Comparison of ENCODE assay signal across 4 cellular contexts in genomic region chr13:48780713-48781341, GRCh38.
TF ChIP-seq lines count a peak whose summit lies in the region.

No MANE protein-coding gene starts in this region.

TF ChIP-seq in HCT116, 20 proteins besides CTCF, POLR2A, EP300 and RAD21:
- TF ChIP-seq TCF7L2 (IDR thresholded peaks at IDR 0.05; ENCODE audit: borderline replicate concordance, extremely low read depth, insufficient read depth, insufficient read length) (no peak), POLR2AphosphoS5 (IDR thresholded peaks at IDR 0.05; ENCODE audit: low read depth, low read length) (no peak), CBX3 (IDR thresholded peaks at IDR 0.05; ENCODE audit: low read depth) (peak; percentile 92; the same call in 1 of the 2 replicates), EZH2phosphoT487 (IDR thresholded peaks at IDR 0.05; ENCODE audit: borderline replicate concordance) (no peak), REST (IDR thresholded peaks at IDR 0.05; ENCODE audit: low read depth) (no peak), MAX (IDR thresholded peaks at IDR 0.05) (no peak), ZNF274 (IDR thresholded peaks at IDR 0.05; ENCODE audit: low read depth, low read length) (no peak)

TF ChIP-seq in HEK293, 187 proteins besides CTCF, POLR2A, EP300 and RAD21:
- TF ChIP-seq SETDB1 (IDR thresholded peaks at IDR 0.05; ENCODE audit: insufficient read length, low read length): peak; percentile 99
- peak; percentile 73 for TF ChIP-seq ZNF529 (tag by site-specific recombination; IDR thresholded peaks at IDR 0.05; ENCODE audit: insufficient replicate concordance)
- 0 out of 2 replicates have a peak, but pooled peaks have one; percentile 46 for TF ChIP-seq ZNF184 (tag by site-specific recombination; IDR thresholded peaks at IDR 0.05)
- 0 out of 2 replicates have a peak, but pooled peaks have one; percentile 14 for TF ChIP-seq ZNF558 (tag by site-specific recombination; IDR thresholded peaks at IDR 0.05)
- TF ChIP-seq TRIM28 (IDR thresholded peaks at IDR 0.05; ENCODE audit: borderline replicate concordance, low read length): 0 out of 2 replicates have a peak, but pooled peaks have one; percentile 47
- TF ChIP-seq ZNF626 (tag by site-specific recombination; IDR thresholded peaks at IDR 0.05): peak; percentile 93
- TF ChIP-seq ZNF510 (tag by site-specific recombination; IDR thresholded peaks at IDR 0.05; ENCODE audit: insufficient replicate concordance): peak; percentile 65
- TF ChIP-seq KLF7 (tag by site-specific recombination; IDR thresholded peaks at IDR 0.05; ENCODE audit: borderline replicate concordance): no peak
- no peak for TF ChIP-seq REPIN1 (tag by site-specific recombination; IDR thresholded peaks at IDR 0.05; ENCODE audit: low read depth)
- TF ChIP-seq ZNF280D (tag by site-specific recombination; IDR thresholded peaks at IDR 0.05): 0 out of 2 replicates have a peak, but pooled peaks have one; percentile 43
TF ChIP-seq in HEK293: peak in this region for 8.

TF ChIP-seq in K562, 482 proteins besides CTCF, POLR2A, EP300 and RAD21:
- TF ChIP-seq ZFP1 (CRISPR knock-in tag; IDR thresholded peaks at IDR 0.05) (peak; percentile 95), ZNF280B (CRISPR knock-in tag; IDR thresholded peaks at IDR 0.05) (0 out of 2 replicates have a peak, but pooled peaks have one; percentile 44), EGR1 (conservative IDR thresholded peaks at IDR 0.05) (no peak)
TF ChIP-seq in K562: peak in this region for 2.

TF ChIP-seq in endothelial cell of umbilical vein, 7 proteins besides CTCF, POLR2A, EP300 and RAD21:
- TF ChIP-seq MYC (IDR thresholded peaks at IDR 0.05; ENCODE audit: low read depth, low read length) (no peak), MAX (IDR thresholded peaks at IDR 0.05; ENCODE audit: insufficient read depth, insufficient read length) (no peak), POLR2AphosphoS5 (IDR thresholded peaks at IDR 0.05; ENCODE audit: insufficient read depth, low read depth, low read length) (no peak), EZH2 (IDR thresholded peaks at IDR 0.05; ENCODE audit: borderline replicate concordance, low read depth, low read length, severe bottlenecking) (no peak), JUN (IDR thresholded peaks at IDR 0.05; ENCODE audit: borderline replicate concordance, insufficient read depth, insufficient read length, low read depth) (no peak), GATA2 (IDR thresholded peaks at IDR 0.05; ENCODE audit: insufficient read depth, insufficient read length, low read depth, low read length) (no peak), FOS (IDR thresholded peaks at IDR 0.05; ENCODE audit: borderline replicate concordance, insufficient read depth, low read length) (no peak)
